ENCODE assay signal across 1 cellular context in the genomic region with DNA sequence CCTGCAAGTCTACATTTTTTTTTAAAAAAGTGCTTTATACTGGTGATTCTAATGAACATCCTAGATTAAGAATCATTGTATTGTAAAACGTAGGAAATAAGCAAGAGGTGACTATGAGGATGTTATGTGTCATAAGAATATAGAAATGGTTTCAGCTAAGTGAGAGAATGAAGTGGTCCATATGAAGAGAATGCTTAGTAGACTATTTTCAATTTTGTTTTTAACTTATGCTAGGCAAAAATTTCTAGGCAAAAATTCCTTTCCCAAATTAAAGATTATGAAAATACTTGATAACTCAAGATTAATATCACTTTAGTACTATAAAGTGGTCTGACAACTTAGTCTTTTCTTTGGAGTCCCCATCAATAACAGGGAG.
TF ChIP-seq lines count a peak whose summit lies in the region.

No MANE protein-coding gene starts in this region.

TF ChIP-seq in HepG2, 621 proteins besides CTCF, POLR2A, EP300 and RAD21 (continued from another document):
- TF ChIP-seq, protein P1, sequence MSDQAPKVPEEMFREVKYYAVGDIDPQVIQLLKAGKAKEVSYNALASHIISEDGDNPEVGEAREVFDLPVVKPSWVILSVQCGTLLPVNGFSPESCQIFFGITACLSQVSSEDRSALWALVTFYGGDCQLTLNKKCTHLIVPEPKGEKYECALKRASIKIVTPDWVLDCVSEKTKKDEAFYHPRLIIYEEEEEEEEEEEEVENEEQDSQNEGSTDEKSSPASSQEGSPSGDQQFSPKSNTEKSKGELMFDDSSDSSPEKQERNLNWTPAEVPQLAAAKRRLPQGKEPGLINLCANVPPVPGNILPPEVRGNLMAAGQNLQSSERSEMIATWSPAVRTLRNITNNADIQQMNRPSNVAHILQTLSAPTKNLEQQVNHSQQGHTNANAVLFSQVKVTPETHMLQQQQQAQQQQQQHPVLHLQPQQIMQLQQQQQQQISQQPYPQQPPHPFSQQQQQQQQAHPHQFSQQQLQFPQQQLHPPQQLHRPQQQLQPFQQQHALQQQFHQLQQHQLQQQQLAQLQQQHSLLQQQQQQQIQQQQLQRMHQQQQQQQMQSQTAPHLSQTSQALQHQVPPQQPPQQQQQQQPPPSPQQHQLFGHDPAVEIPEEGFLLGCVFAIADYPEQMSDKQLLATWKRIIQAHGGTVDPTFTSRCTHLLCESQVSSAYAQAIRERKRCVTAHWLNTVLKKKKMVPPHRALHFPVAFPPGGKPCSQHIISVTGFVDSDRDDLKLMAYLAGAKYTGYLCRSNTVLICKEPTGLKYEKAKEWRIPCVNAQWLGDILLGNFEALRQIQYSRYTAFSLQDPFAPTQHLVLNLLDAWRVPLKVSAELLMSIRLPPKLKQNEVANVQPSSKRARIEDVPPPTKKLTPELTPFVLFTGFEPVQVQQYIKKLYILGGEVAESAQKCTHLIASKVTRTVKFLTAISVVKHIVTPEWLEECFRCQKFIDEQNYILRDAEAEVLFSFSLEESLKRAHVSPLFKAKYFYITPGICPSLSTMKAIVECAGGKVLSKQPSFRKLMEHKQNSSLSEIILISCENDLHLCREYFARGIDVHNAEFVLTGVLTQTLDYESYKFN (CRISPR knock-in tag; conservative IDR thresholded peaks at IDR 0.05) = no peak
- no peak for TF ChIP-seq ZNF264 (CRISPR knock-in tag; IDR thresholded peaks at IDR 0.05)
- no peak for TF ChIP-seq RFXAP (CRISPR knock-in tag; IDR thresholded peaks at IDR 0.05; ENCODE audit: borderline replicate concordance)
- no peak for TF ChIP-seq ZNF558 (CRISPR knock-in tag; IDR thresholded peaks at IDR 0.05; ENCODE audit: borderline replicate concordance)
- TF ChIP-seq, protein P2, sequence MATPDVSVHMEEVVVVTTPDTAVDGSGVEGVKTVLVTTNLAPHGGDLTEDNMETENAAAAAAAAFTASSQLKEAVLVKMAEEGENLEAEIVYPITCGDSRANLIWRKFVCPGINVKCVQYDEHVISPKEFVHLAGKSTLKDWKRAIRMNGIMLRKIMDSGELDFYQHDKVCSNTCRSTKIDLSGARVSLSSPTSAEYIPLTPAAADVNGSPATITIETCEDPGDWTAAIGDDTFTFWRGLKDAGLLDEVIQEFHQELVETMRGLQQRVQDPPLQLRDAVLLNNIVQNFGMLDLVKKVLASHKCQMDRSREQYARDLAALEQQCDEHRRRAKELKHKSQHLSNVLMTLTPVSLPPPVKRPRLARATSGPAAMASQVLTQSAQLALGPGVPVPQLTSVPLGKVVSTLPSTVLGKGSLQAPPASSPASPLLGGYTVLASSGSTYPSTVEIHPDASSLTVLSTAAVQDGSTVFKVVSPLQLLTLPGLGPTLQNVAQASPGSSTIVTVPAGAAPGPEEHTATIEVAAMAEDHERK (CRISPR knock-in tag; IDR thresholded peaks at IDR 0.05; ENCODE audit: low read depth) = no peak
- TF ChIP-seq HNF4A (CRISPR knock-in tag; IDR thresholded peaks at IDR 0.05) = no peak
- TF ChIP-seq ZNF562 (CRISPR knock-in tag; IDR thresholded peaks at IDR 0.05; ENCODE audit: borderline replicate concordance) = no peak
- TF ChIP-seq ARNT2 (CRISPR knock-in tag; IDR thresholded peaks at IDR 0.05; ENCODE audit: low read depth) = no peak
- no peak for TF ChIP-seq XRCC5 (optimal IDR thresholded peaks at IDR 0.05; ENCODE audit: low read length)
- TF ChIP-seq ATRX (CRISPR knock-in tag; IDR thresholded peaks at IDR 0.05; ENCODE audit: borderline replicate concordance) = no peak
- no peak for TF ChIP-seq SP140L (CRISPR knock-in tag; IDR thresholded peaks at IDR 0.05; ENCODE audit: borderline replicate concordance)
- TF ChIP-seq, protein P3, sequence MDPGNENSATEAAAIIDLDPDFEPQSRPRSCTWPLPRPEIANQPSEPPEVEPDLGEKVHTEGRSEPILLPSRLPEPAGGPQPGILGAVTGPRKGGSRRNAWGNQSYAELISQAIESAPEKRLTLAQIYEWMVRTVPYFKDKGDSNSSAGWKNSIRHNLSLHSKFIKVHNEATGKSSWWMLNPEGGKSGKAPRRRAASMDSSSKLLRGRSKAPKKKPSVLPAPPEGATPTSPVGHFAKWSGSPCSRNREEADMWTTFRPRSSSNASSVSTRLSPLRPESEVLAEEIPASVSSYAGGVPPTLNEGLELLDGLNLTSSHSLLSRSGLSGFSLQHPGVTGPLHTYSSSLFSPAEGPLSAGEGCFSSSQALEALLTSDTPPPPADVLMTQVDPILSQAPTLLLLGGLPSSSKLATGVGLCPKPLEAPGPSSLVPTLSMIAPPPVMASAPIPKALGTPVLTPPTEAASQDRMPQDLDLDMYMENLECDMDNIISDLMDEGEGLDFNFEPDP (CRISPR knock-in tag; conservative IDR thresholded peaks at IDR 0.05) = no peak
- no peak for TF ChIP-seq ZNF205 (CRISPR knock-in tag; IDR thresholded peaks at IDR 0.05)
- TF ChIP-seq ZNF883 (CRISPR knock-in tag; IDR thresholded peaks at IDR 0.05; ENCODE audit: not compliant biosample characterization) = no peak
